ENCODE assay signal across 12 cellular contexts in genomic region chr16:30778549-30779244, GRCh38. TPM values are rescaled to one million over a fixed set of nuclear protein-coding genes. Genes with fewer than 3 reads are reported as not detected.
DNase-seq lines count a peak whose midpoint lies in the region; ATAC-seq and TF ChIP-seq lines count a peak whose summit lies in the region.
"Had no signal": no experiment of that assay in that cellular context is flagged by ENCODE, and none has a peak within 500 bp of the region (broad histone marks: within the 10 kb centered on the region; RNA-seq: fewer than 3 reads in every experiment).

No MANE protein-coding gene starts in this region.

- no peak for TF ChIP-seq POLR2A in spleen (IDR thresholded peaks at IDR 0.05)

- H3K9me3 ChIP-seq in CD4-positive, alpha-beta T cell (ENCODE audit: control insufficient read depth, low read length), result no peaks in the 10 kb centered on the region
- H3K9me3 ChIP-seq in SJCRH30 (replicated peaks) (no peaks in the 10 kb centered on the region), spleen (no peaks in the 10 kb centered on the region)

- H3K27ac ChIP-seq in CD4-positive, alpha-beta T cell (ENCODE audit: low read depth, low read length), result no peak overlapping the region
- H3K27ac ChIP-seq in SJCRH30, result no peak overlapping the region
- H3K27ac ChIP-seq in spleen, result peak overlapping the region in 2 of 8 donors; percentile 1 to 18

- H3K4me1 ChIP-seq in SJCRH30 (peaks cover 5% of the 10 kb centered on the region; the same call in 1 of the 2 replicates), spleen (peaks cover 12 to 55% (median 32%) of the 10 kb centered on the region in 6 donors)

- 81 to 90% (median 86%) methylated on average over 13 to 14 of the region's 14 CpGs for WGBS in spleen, 5 donors

- no peak for DNase-seq in CD4-positive, alpha-beta T cell
- DNase-seq in SJCRH30 (peak; percentile 37 to 58), iPS-NIHi11 (ENCODE audit: low spot score) (peak; percentile 51), spleen (no peak)
- no peak for DNase-seq in activated T-cell treated with anti-CD3 and anti-CD28 coated beads, Interleukin-2, amount 50 U/mL, for 4 hours
- DNase-seq: activated CD4-positive, alpha-beta T cell treated with anti-CD3 and anti-CD28 coated beads for 4 hours; GOT3; Kasumi-1; SIG-M5; substantia nigra had no signal

- ATAC-seq in CD4-positive, alpha-beta T cell (ENCODE audit: poor library complexity), result no peak
- ATAC-seq in activated T-cell treated with anti-CD3 and anti-CD28 coated beads, Interleukin-2, amount 50 U/mL, for 4 hours, result no peak
- no peak for ATAC-seq in activated CD4-positive, CD25-positive, alpha-beta regulatory T cell treated with anti-CD3 and anti-CD28 coated beads, Interleukin-2, amount 50 U/mL, for 24 hours
- ATAC-seq: activated naive CD4-positive, alpha-beta T cell treated with anti-CD3 and anti-CD28 coated beads, Interleukin-2, amount 50 U/mL, for 72 hours had no signal

- H3K36me3 ChIP-seq in SJCRH30, result peaks cover 41% of the 10 kb centered on the region
- H3K36me3 ChIP-seq in spleen, result peaks cover 0 to 43% (median 31%) of the 10 kb centered on the region in 6 donors

- intact Hi-C loops in CD4-positive, alpha-beta T cell (cut with DNase I, micrococcal nuclease), result loop anchor here in 1 of 2 experiments (5.0 kb wide), 1 partner anchor 34 kb away; no protein-coding TSS in a partner anchor
- intact Hi-C loops in spleen (cut with DNase I; ENCODE audit: low total_unique reads), result loop anchor here (10.0 kb wide), 1 partner anchor 54 kb away; no protein-coding TSS in a partner anchor

- no peak for TF ChIP-seq CTCF in CD4-positive, alpha-beta T cell (IDR thresholded peaks at IDR 0.05)
- TF ChIP-seq CTCF in spleen (IDR thresholded peaks at IDR 0.05 in 8 of 11, conservative IDR thresholded peaks at IDR 0.05 in 3 of 11), result no peak

- CTCF ChIA-PET in CD4-positive, alpha-beta T cell (lab: Charles Lee), result no interaction called here

- H3K9me3 Mint-ChIP-seq in CD4-positive, alpha-beta T cell, result no peaks in the 10 kb centered on the region
- no peaks in the 10 kb centered on the region for H3K9me3 Mint-ChIP-seq in activated T-cell treated with anti-CD3 and anti-CD28 coated beads, Interleukin-2, amount 50 U/mL, for 4 hours
- H3K9me3 Mint-ChIP-seq: activated naive CD4-positive, alpha-beta T cell treated with anti-CD3 and anti-CD28 coated beads, Interleukin-2, amount 50 U/mL, for 72 hours had no signal

- no peak overlapping the region for H3K4me3 ChIP-seq in SJCRH30
- no peak overlapping the region for H3K4me3 ChIP-seq in spleen

- POLR2A ChIA-PET in CD4-positive, alpha-beta T cell (lab: Charles Lee), result interaction anchor here (0.8 kb wide), 1 partner anchor 10 kb away, joined by 3 read pairs; no protein-coding TSS in a partner anchor

- no peak overlapping the region for H3K27ac Mint-ChIP-seq in CD4-positive, alpha-beta T cell
- H3K27ac Mint-ChIP-seq: activated naive CD4-positive, alpha-beta T cell treated with anti-CD3 and anti-CD28 coated beads, Interleukin-2, amount 50 U/mL, for 72 hours had no signal

- peaks cover 22% of the 10 kb centered on the region for H3K4me1 Mint-ChIP-seq in CD4-positive, alpha-beta T cell (ENCODE audit: low read depth)
- H3K4me1 Mint-ChIP-seq in activated T-cell treated with anti-CD3 and anti-CD28 coated beads, Interleukin-2, amount 50 U/mL, for 4 hours (ENCODE audit: low read depth), result peaks cover 14% of the 10 kb centered on the region

- H3K27me3 Mint-ChIP-seq in CD4-positive, alpha-beta T cell, result peaks cover 8% of the 10 kb centered on the region
- H3K27me3 Mint-ChIP-seq in activated T-cell treated with anti-CD3 and anti-CD28 coated beads, Interleukin-2, amount 50 U/mL, for 4 hours (ENCODE audit: low read depth), result peaks cover 7% of the 10 kb centered on the region

- peaks cover 9% of the 10 kb centered on the region for H3K36me3 Mint-ChIP-seq in CD4-positive, alpha-beta T cell (ENCODE audit: low read depth)
- peaks cover 4% of the 10 kb centered on the region for H3K36me3 Mint-ChIP-seq in activated T-cell treated with anti-CD3 and anti-CD28 coated beads, Interleukin-2, amount 50 U/mL, for 4 hours (ENCODE audit: insufficient read depth)
- H3K36me3 Mint-ChIP-seq: activated naive CD4-positive, alpha-beta T cell treated with anti-CD3 and anti-CD28 coated beads, Interleukin-2, amount 50 U/mL, for 72 hours had no signal

- peak overlapping the region; percentile 38 for H3K4me3 Mint-ChIP-seq in CD4-positive, alpha-beta T cell
- H3K4me3 Mint-ChIP-seq in activated T-cell treated with anti-CD3 and anti-CD28 coated beads, Interleukin-2, amount 50 U/mL, for 4 hours, result no peak overlapping the region

- H3K27me3 ChIP-seq in CD4-positive, alpha-beta T cell (ENCODE audit: control insufficient read depth, insufficient read depth, low read length), result no peaks in the 10 kb centered on the region
- H3K27me3 ChIP-seq in SJCRH30 (no peaks in the 10 kb centered on the region), spleen (replicated peaks in 1 of 7) (peaks cover 0 to 16% (median 0%) of the 10 kb centered on the region in 7 donors)

RNA-seq across cellular contexts. Expression of gene ZNF629, which starts 8.3 kb away (rescaled TPM):
- total RNA-seq in CD4-positive, alpha-beta T cell, result 1 to 10 TPM; 1.6 to 1.7 TPM
- 28.6 and 29.8 TPM in 2 replicates for total RNA-seq in SJCRH30 (2014; rRNA removed; shearing (Covaris generic))
- total RNA-seq in spleen, result 10 to 100 TPM in 5 of 7 donors, 1 to 10 TPM in 2; 7.6 to 13.9 (median 12.5) TPM
- 1 to 10 TPM; 1.3 to 3.1 (median 1.7) TPM for polyA plus RNA-seq in spleen
- 1 to 10 TPM; 5.3 to 7.0 (median 7.0) TPM for total RNA-seq in activated T-cell treated with anti-CD3 and anti-CD28 coated beads, Interleukin-2, amount 50 U/mL, for 4 hours

RNA-seq across cellular contexts. Expression of gene RNF40, which starts 16.6 kb away (rescaled TPM):
- 10 to 100 TPM; 63.0 to 65.2 TPM for total RNA-seq in CD4-positive, alpha-beta T cell
- total RNA-seq in SJCRH30 (2014; rRNA removed; shearing (Covaris generic)), result 120 and 124 TPM in 2 replicates
- total RNA-seq in spleen, result 100 to 1,000 TPM in 2 of 7 donors, 10 to 100 TPM in 5; 65.9 to 111 (median 88.8) TPM
- 10 to 100 TPM; 38.1 to 63.9 (median 50.0) TPM for polyA plus RNA-seq in spleen
- 100 to 1,000 TPM; 111 to 115 (median 113) TPM for total RNA-seq in activated T-cell treated with anti-CD3 and anti-CD28 coated beads, Interleukin-2, amount 50 U/mL, for 4 hours

RNA-seq across cellular contexts. Expression of gene CFAP119, which starts 16.8 kb away (rescaled TPM):
- total RNA-seq in CD4-positive, alpha-beta T cell, result 1 to 10 TPM; 1.7 to 2.2 TPM
- total RNA-seq in SJCRH30 (2014; rRNA removed; shearing (Covaris generic)), result 4.1 and 4.2 TPM in 2 replicates
- 1 to 10 TPM; 3.1 to 7.2 (median 4.1) TPM for total RNA-seq in spleen
- 10 to 100 TPM in 1 of 3 donors, 1 to 10 TPM in 2; 8.2 to 15.5 (median 8.3) TPM for polyA plus RNA-seq in spleen
- total RNA-seq in activated T-cell treated with anti-CD3 and anti-CD28 coated beads, Interleukin-2, amount 50 U/mL, for 4 hours, result 1 to 10 TPM; 2.8 to 4.7 (median 4.3) TPM

RNA-seq across cellular contexts. Expression of gene PHKG2, which starts 30.5 kb away (rescaled TPM):
- 10 to 100 TPM; 24.8 to 25.2 TPM for total RNA-seq in CD4-positive, alpha-beta T cell
- 26.3 and 26.4 TPM in 2 replicates for total RNA-seq in SJCRH30 (2014; rRNA removed; shearing (Covaris generic))
- 10 to 100 TPM; 28.5 to 36.7 (median 34.0) TPM for total RNA-seq in spleen
- polyA plus RNA-seq in spleen, result 10 to 100 TPM; 30.3 to 51.6 (median 42.8) TPM
- total RNA-seq in activated T-cell treated with anti-CD3 and anti-CD28 coated beads, Interleukin-2, amount 50 U/mL, for 4 hours, result 10 to 100 TPM; 31.1 to 34.5 (median 31.9) TPM

Comparison
In these comparisons a context has a peak if more than half of its experiments do, and no peak if none do; other contexts are left out.
1. DNase-seq: peak in SJCRH30 (2 of 2) and iPS-NIHi11 (single experiment); none in CD4-positive, alpha-beta T cell (0 of 10), spleen (single experiment) and activated T-cell treated with anti-CD3 and anti-CD28 coated beads, Interleukin-2, amount 50 U/mL, for 4 hours (single experiment).